ENCODE assay signal across 1 cellular context in the genomic region with DNA sequence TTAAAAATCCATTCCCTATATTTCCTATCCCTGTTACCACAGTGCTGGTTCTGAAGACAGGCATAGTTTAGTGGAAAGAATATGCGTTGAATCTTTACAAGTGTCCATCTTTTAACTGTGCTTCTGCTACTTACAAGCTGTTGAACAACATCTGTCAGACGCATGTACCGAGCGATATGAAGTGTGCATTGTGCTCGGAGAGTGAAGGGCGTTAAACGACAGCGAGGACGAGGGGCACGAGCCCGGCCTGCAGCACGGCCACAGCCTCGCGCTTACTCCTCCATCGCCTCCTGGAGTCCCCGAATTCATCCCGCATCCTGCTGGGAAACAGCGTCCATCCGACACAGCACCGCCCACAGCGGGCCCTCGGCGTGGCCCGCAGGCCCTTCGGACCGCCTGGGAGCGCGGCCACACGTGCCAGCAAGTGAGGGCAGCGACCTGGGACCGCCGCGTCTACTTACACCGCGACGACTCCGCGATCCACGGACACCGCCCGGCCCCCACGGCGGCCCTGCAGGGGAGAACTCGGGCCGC.
A peak's percentile ranks its signal among the peaks of the same experiment; 100 is the strongest.
TF ChIP-seq lines count a peak whose summit lies in the region.

No MANE protein-coding gene starts in this region.

TF ChIP-seq in HepG2, 621 proteins besides CTCF, POLR2A, EP300 and RAD21 (continued from another document):
- TF ChIP-seq STAG1 (CRISPR knock-in tag; IDR thresholded peaks at IDR 0.05) (0 out of 2 replicates have a peak, but pooled peaks have one; percentile 2), TEAD3 (CRISPR knock-in tag; optimal IDR thresholded peaks at IDR 0.05; ENCODE audit: borderline replicate concordance) (no peak), PAWR (CRISPR knock-in tag; IDR thresholded peaks at IDR 0.05; ENCODE audit: borderline replicate concordance) (peak; percentile 59; the same call in 1 of the 2 replicates), CC2D1A (CRISPR knock-in tag; IDR thresholded peaks at IDR 0.05) (no peak), ZNF629 (CRISPR knock-in tag; conservative IDR thresholded peaks at IDR 0.05) (no peak), RARA (CRISPR knock-in tag; IDR thresholded peaks at IDR 0.05) (no peak), SAFB2 (CRISPR knock-in tag; IDR thresholded peaks at IDR 0.05; ENCODE audit: borderline replicate concordance, low read depth) (no peak), ZNF446 (CRISPR knock-in tag; IDR thresholded peaks at IDR 0.05) (no peak), SMAD1 (CRISPR knock-in tag; IDR thresholded peaks at IDR 0.05; ENCODE audit: borderline replicate concordance, low read depth) (no peak), NR2C2 (CRISPR knock-in tag; IDR thresholded peaks at IDR 0.05; ENCODE audit: borderline replicate concordance) (no peak), ZSCAN31 (CRISPR knock-in tag; IDR thresholded peaks at IDR 0.05; ENCODE audit: low read depth) (0 out of 2 replicates have a peak, but pooled peaks have one; percentile 62), ARNT2 (CRISPR knock-in tag; IDR thresholded peaks at IDR 0.05; ENCODE audit: low read depth) (no peak)
- TF ChIP-seq, protein P1, sequence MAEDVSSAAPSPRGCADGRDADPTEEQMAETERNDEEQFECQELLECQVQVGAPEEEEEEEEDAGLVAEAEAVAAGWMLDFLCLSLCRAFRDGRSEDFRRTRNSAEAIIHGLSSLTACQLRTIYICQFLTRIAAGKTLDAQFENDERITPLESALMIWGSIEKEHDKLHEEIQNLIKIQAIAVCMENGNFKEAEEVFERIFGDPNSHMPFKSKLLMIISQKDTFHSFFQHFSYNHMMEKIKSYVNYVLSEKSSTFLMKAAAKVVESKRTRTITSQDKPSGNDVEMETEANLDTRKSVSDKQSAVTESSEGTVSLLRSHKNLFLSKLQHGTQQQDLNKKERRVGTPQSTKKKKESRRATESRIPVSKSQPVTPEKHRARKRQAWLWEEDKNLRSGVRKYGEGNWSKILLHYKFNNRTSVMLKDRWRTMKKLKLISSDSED (CRISPR knock-in tag; IDR thresholded peaks at IDR 0.05), result no peak
TF ChIP-seq in HepG2: peak in this region for 36.
